ENCODE assay signal across 3 cellular contexts in genomic region chr12:39623160-39623559, GRCh38. TPM values are rescaled to one million over a fixed set of nuclear protein-coding genes. Genes with fewer than 3 reads are reported as not detected.
"Had no signal": no experiment of that assay in that cellular context is flagged by ENCODE, and none has a peak within 500 bp of the region (broad histone marks: within the 10 kb centered on the region; RNA-seq: fewer than 3 reads in every experiment).

No MANE protein-coding gene starts in this region.

RNA-seq across cellular contexts. Expression of gene ABCD2, which starts 3.6 kb away (rescaled TPM):
- total RNA-seq: HT-29, NCI-H460, PC-9 had no signal
